In the genomic region with DNA sequence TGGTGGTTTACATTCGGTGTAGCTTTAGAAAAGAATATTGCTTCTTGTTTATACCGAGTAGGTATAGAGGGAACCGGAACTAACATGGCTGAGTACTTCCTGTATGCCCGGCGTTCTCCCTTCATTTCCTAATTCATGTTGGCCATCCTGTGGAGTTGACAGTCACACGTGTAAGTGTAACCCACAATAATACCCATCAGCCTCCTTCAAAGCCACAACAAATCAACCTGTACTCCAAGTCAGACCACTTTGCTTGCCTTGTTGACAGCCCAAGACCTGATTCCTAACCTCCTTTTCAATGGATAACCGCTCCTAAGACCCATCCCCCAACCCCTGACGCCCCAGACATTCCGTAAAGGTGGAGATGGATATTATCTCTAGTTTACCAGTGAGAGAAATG, we compare ENCODE assay signal across 10 cellular contexts. TPM values are rescaled to one million over a fixed set of nuclear protein-coding genes. Genes with fewer than 3 reads are reported as not detected.
DNase-seq lines count a peak whose midpoint lies in the region; ATAC-seq, FAIRE-seq and TF ChIP-seq lines count a peak whose summit lies in the region.
"Had no signal": no experiment of that assay in that cellular context is flagged by ENCODE, and none has a peak within 500 bp of the region (broad histone marks: within the 10 kb centered on the region; RNA-seq: fewer than 3 reads in every experiment).

No MANE protein-coding gene starts in this region.

- H3K27ac Mint-ChIP-seq in GM23338, result peak overlapping the region; percentile 72
- no peak overlapping the region for H3K27ac Mint-ChIP-seq in activated CD8-positive, alpha-beta T cell treated with anti-CD3 and anti-CD28 coated beads, Interleukin-2, amount 10 ng/mL, durations not matched to agents 7 days and 5 days

- no peaks in the 10 kb centered on the region for H4K20me1 ChIP-seq in GM23338 (replicated peaks; ENCODE audit: insufficient read depth)

- CTCF ChIA-PET in activated CD8-positive, alpha-beta T cell treated with anti-CD3 and anti-CD28 coated beads, Interleukin-2, amount 10 ng/mL, durations not matched to agents 7 days and 5 days (lab: Charles Lee), result interaction anchor here (0.5 to 5.9 kb wide), 6 partner anchors 108 to 776 kb away, joined by 3 to 46 read pairs (median 10); no protein-coding TSS in a partner anchor

- H3F3A ChIP-seq in GM23338 (replicated peaks; ENCODE audit: low read depth), result no peaks in the 10 kb centered on the region

- DNase-seq in AG10803 (ENCODE audit: low read depth) (no peak), GM23338 (ENCODE audit: low spot score) (peak; percentile 67), kidney (no peak), NCI-H146 (lab: John Stamatoyannopoulos, UW) (no peak)
- DNase-seq in activated CD8-positive, alpha-beta T cell treated with anti-CD3 and anti-CD28 coated beads, Interleukin-2, amount 10 ng/mL, durations not matched to agents 7 days and 5 days, result no peak
- no peak for DNase-seq in stimulated activated CD4-positive, alpha-beta T cell treated with anti-CD3 and anti-CD28 coated beads, Interleukin-4, amount 100 ng/mL, for 1 hour
- DNase-seq: aorta; stimulated activated CD4-positive, alpha-beta T cell treated with anti-CD3 and anti-CD28 coated beads, Interleukin-1b, Interleukin-23, amount 100 ng/mL, for 48 hours had no signal

- H3K27me3 ChIP-seq in GM23338 (ENCODE audit: insufficient read depth), result no peaks in the 10 kb centered on the region

- H3K9me3 ChIP-seq in kidney (ENCODE audit: control insufficient read depth in 1 of 2, low read length in 2 of 2), result no peaks in the 10 kb centered on the region

- no peak for FAIRE-seq in kidney (lab: Jason Lieb, UNC)

- ATAC-seq in GM23338, result peak; percentile 66
- ATAC-seq in activated CD8-positive, alpha-beta T cell treated with anti-CD3 and anti-CD28 coated beads, Interleukin-2, amount 10 ng/mL, durations not matched to agents 7 days and 5 days, result peak; percentile 33
- no peak for ATAC-seq in GM19023 (IDR thresholded peaks at IDR 0.05; ENCODE audit: unreplicated experiment)
- ATAC-seq in activated CD4-positive, CD25-positive, alpha-beta regulatory T cell treated with anti-CD3 and anti-CD28 coated beads, Interleukin-2, amount 50 U/mL, for 24 hours, result no peak

- H3K9me3 Mint-ChIP-seq in GM23338, result no peaks in the 10 kb centered on the region
- H3K9me3 Mint-ChIP-seq in activated CD8-positive, alpha-beta T cell treated with anti-CD3 and anti-CD28 coated beads, Interleukin-2, amount 10 ng/mL, durations not matched to agents 7 days and 5 days (ENCODE audit: insufficient read depth), result no peaks in the 10 kb centered on the region

- no peak overlapping the region for H2AFZ ChIP-seq in GM23338

- H3K27me3 Mint-ChIP-seq in GM23338 (ENCODE audit: insufficient read depth, low read depth, poor library complexity), result peaks cover 2% of the 10 kb centered on the region
- H3K27me3 Mint-ChIP-seq in activated CD8-positive, alpha-beta T cell treated with anti-CD3 and anti-CD28 coated beads, Interleukin-2, amount 10 ng/mL, durations not matched to agents 7 days and 5 days (ENCODE audit: low read depth), result peaks cover 10% of the 10 kb centered on the region

- no peaks in the 10 kb centered on the region for H3K36me3 Mint-ChIP-seq in GM23338 (ENCODE audit: low read depth)
- no peaks in the 10 kb centered on the region for H3K36me3 Mint-ChIP-seq in activated CD8-positive, alpha-beta T cell treated with anti-CD3 and anti-CD28 coated beads, Interleukin-2, amount 10 ng/mL, durations not matched to agents 7 days and 5 days (ENCODE audit: low read depth)

- H3K4me3 Mint-ChIP-seq in GM23338, result peak overlapping the region; percentile 30; the same call in 2 of the 3 replicates
- peak overlapping the region; percentile 22 for H3K4me3 Mint-ChIP-seq in activated CD8-positive, alpha-beta T cell treated with anti-CD3 and anti-CD28 coated beads, Interleukin-2, amount 10 ng/mL, durations not matched to agents 7 days and 5 days

- TF ChIP-seq CTCF in AG10803 (conservative IDR thresholded peaks at IDR 0.05; ENCODE audit: low read length) (0 out of 2 replicates have a peak, but pooled peaks have one; percentile 1), GM23338 (conservative IDR thresholded peaks at IDR 0.05; ENCODE audit: low read depth in 2 of 2) (no peak), kidney (IDR thresholded peaks at IDR 0.05; ENCODE audit: borderline replicate concordance, extremely low read depth, insufficient read depth) (no peak)

- peak overlapping the region; percentile 64 for H3K27ac ChIP-seq in GM23338 (ENCODE audit: low read depth)
- no peak overlapping the region for H3K27ac ChIP-seq in kidney (ENCODE audit: low read depth in 2 of 2, low read length in 2 of 2)

- peak overlapping the region; percentile 50 for H3K4me2 ChIP-seq in GM23338

- H3K9ac ChIP-seq in kidney (ENCODE audit: low read length in 2 of 2), result peak overlapping the region; percentile 10 to 31

- POLR2A ChIA-PET in activated CD8-positive, alpha-beta T cell treated with anti-CD3 and anti-CD28 coated beads, Interleukin-2, amount 10 ng/mL, durations not matched to agents 7 days and 5 days (lab: Charles Lee), result no interaction called here

- H3K79me2 ChIP-seq in GM23338 (replicated peaks; ENCODE audit: insufficient read depth), result no peaks in the 10 kb centered on the region

- H3K4me1 Mint-ChIP-seq in GM23338, result peaks cover 39% of the 10 kb centered on the region
- peaks cover 21% of the 10 kb centered on the region for H3K4me1 Mint-ChIP-seq in activated CD8-positive, alpha-beta T cell treated with anti-CD3 and anti-CD28 coated beads, Interleukin-2, amount 10 ng/mL, durations not matched to agents 7 days and 5 days (ENCODE audit: low read depth)

- intact Hi-C loops in kidney (cut with DNase I), result loop anchor here (10.0 kb wide), 1 partner anchor 571 kb away; no protein-coding TSS in a partner anchor

- H3K36me3 ChIP-seq in GM23338 (ENCODE audit: insufficient read depth), result no peaks in the 10 kb centered on the region
- no peaks in the 10 kb centered on the region for H3K36me3 ChIP-seq in kidney (ENCODE audit: control insufficient read depth in 1 of 2, insufficient read depth in 2 of 2, low read length in 2 of 2)

- H3K4me3 ChIP-seq in AG10803 (ENCODE audit: low read length) (no peak overlapping the region), GM23338 (peak overlapping the region; percentile 29), kidney (ENCODE audit: low read length in 2 of 2) (peak overlapping the region; percentile 58 to 73)

- H3K4me1 ChIP-seq in GM23338 (ENCODE audit: insufficient read depth) (peaks cover 34% of the 10 kb centered on the region), kidney (ENCODE audit: control insufficient read depth in 1 of 2, insufficient read depth in 1 of 2, low read depth in 1 of 2, low read length in 2 of 2) (no peaks in the 10 kb centered on the region)

- no peaks in the 10 kb centered on the region for H3K9me2 ChIP-seq in GM23338 (ENCODE audit: insufficient read depth)

TF ChIP-seq in GM23338, 12 proteins besides CTCF, POLR2A, EP300 and RAD21 (continues in another document):
- TF ChIP-seq EZH2phosphoT487 (IDR thresholded peaks at IDR 0.05; ENCODE audit: unreplicated experiment), result no peak
- TF ChIP-seq EZH2 (IDR thresholded peaks at IDR 0.05; ENCODE audit: low read depth, unreplicated experiment), result no peak
- no peak for TF ChIP-seq CREB1 (CRISPR knock-in tag; IDR thresholded peaks at IDR 0.05; ENCODE audit: low read depth)
- TF ChIP-seq STAT1 (IDR thresholded peaks at IDR 0.05; ENCODE audit: unreplicated experiment), result no peak
- TF ChIP-seq, protein P1, sequence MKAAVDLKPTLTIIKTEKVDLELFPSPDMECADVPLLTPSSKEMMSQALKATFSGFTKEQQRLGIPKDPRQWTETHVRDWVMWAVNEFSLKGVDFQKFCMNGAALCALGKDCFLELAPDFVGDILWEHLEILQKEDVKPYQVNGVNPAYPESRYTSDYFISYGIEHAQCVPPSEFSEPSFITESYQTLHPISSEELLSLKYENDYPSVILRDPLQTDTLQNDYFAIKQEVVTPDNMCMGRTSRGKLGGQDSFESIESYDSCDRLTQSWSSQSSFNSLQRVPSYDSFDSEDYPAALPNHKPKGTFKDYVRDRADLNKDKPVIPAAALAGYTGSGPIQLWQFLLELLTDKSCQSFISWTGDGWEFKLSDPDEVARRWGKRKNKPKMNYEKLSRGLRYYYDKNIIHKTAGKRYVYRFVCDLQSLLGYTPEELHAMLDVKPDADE (IDR thresholded peaks at IDR 0.05), result no peak
- no peak for TF ChIP-seq ZNF114 (CRISPR knock-in tag; IDR thresholded peaks at IDR 0.05)
- no peak for TF ChIP-seq NANOG (IDR thresholded peaks at IDR 0.05; ENCODE audit: borderline replicate concordance)
- TF ChIP-seq POLR2AphosphoS5 (IDR thresholded peaks at IDR 0.05; ENCODE audit: low read depth), result no peak
- no peak for TF ChIP-seq REST (IDR thresholded peaks at IDR 0.05; ENCODE audit: unreplicated experiment)
- no peak for TF ChIP-seq JUNB (IDR thresholded peaks at IDR 0.05; ENCODE audit: unreplicated experiment)

RNA-seq across cellular contexts. Expression of gene UBE2U, which starts 42.1 kb away (rescaled TPM):
- total RNA-seq in GM23338 (2014; rRNA removed; shearing (Covaris generic)), result not detected in 2 replicates
- polyA plus RNA-seq in GM23338 (2016; fragmentation: Nextera tagmentation; extraction: Ambion mirVana) (not detected in 2 replicates), kidney (ENCODE audit: insufficient read depth, low read depth, low replicate concordance) (not detected)
- not detected for total RNA-seq in activated CD8-positive, alpha-beta T cell treated with anti-CD3 and anti-CD28 coated beads, Interleukin-2, amount 10 ng/mL, durations not matched to agents 7 days and 5 days
- total RNA-seq in kidney, result not detected
- total RNA-seq: aorta had no signal
- polyA plus RNA-seq: aorta had no signal

Comparison
In these comparisons a context has a peak if more than half of its experiments do, and no peak if none do; other contexts are left out.
1. ATAC-seq: peak in GM23338 (single experiment) and activated CD8-positive, alpha-beta T cell treated with anti-CD3 and anti-CD28 coated beads, Interleukin-2, amount 10 ng/mL, durations not matched to agents 7 days and 5 days (single experiment); none in GM19023 (single experiment) and activated CD4-positive, CD25-positive, alpha-beta regulatory T cell treated with anti-CD3 and anti-CD28 coated beads, Interleukin-2, amount 50 U/mL, for 24 hours (0 of 2).